In the genomic region with DNA sequence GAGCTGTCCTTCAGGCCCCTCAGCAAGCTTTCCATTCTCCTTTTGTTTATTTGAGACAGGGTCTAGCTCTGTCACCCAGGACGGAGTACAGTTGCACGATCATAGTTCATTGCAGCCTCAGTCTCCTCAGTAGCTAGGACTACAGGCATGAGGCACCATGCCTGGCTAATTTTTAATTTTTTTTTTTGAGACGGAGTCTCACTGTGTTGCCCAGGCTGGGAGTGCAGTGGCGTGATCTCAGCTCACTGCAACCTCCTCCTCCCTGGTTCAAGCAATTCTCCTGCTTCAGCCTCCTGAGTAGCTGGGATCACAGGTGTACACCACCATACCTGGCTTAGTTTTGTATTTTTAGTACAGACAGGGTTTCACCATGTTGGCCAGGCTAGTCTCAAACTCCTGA, we compare ENCODE assay signal across 3 cellular contexts. TPM values are rescaled to one million over a fixed set of nuclear protein-coding genes. Genes with fewer than 3 reads are reported as not detected.
"Had no signal": no experiment of that assay in that cellular context is flagged by ENCODE, and none has a peak within 500 bp of the region (broad histone marks: within the 10 kb centered on the region; RNA-seq: fewer than 3 reads in every experiment).

No MANE protein-coding gene starts in this region.

RNA-seq across cellular contexts. Expression of gene SPEF1, which starts 8.0 kb away (rescaled TPM):
- total RNA-seq: mesenteric fat pad, suprapubic skin, urinary bladder had no signal
